Comparison of ENCODE assay signal across 10 cellular contexts in the genomic region with DNA sequence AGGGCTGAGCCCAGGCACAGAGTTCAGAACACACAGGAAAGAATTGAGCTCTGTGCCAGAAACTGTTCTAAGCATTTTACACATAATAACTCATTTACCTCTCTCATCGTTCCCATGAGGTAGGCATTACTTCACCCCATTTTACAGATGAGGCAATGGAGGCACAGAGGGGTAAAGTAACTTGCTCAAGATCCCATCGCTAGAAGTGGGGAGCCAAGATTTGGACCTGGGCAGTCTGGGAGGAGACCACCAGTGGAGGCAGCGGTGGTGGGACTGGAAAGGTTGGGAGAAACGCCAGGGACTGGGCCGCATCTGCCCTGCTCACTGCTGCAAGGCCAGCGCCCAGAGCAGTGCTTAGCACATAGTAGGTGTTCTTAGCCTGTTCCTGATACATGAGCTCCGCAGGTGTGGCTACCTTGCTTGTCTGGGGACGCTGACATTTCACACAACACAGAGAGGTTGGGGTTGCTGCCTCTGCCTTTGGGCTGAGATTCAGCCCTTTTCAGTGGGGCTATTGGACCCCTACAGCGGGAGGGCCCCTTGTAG. TPM values are rescaled to one million over a fixed set of nuclear protein-coding genes. Genes with fewer than 3 reads are reported as not detected.
DNase-seq lines count a peak whose midpoint lies in the region; ATAC-seq and TF ChIP-seq lines count a peak whose summit lies in the region.
"Had no signal": no experiment of that assay in that cellular context is flagged by ENCODE, and none has a peak within 500 bp of the region (broad histone marks: within the 10 kb centered on the region; RNA-seq: fewer than 3 reads in every experiment).

No MANE protein-coding gene starts in this region.

- H3K36me3 ChIP-seq in CD8-positive, alpha-beta memory T cell (ENCODE audit: insufficient read depth, low read length): no peaks in the 10 kb centered on the region
- no peaks in the 10 kb centered on the region for H3K36me3 ChIP-seq in endodermal cell (ENCODE audit: control insufficient read depth, insufficient read depth, low read length)
- H3K36me3 ChIP-seq in trophoblast cell (ENCODE audit: control insufficient read depth in 1 of 2, insufficient read depth in 2 of 2, low read length in 2 of 2): no peaks in the 10 kb centered on the region

- H3K4me3 ChIP-seq in CD8-positive, alpha-beta memory T cell (ENCODE audit: low read length): peak overlapping the region; percentile 16
- H3K4me3 ChIP-seq in endodermal cell (ENCODE audit: low read length): no peak overlapping the region
- H3K4me3 ChIP-seq in trophoblast cell (ENCODE audit: low read depth, low read length): no peak overlapping the region

- H3K4me2 ChIP-seq in trophoblast cell (ENCODE audit: low read length): peak overlapping the region; percentile 38

- H3K9ac ChIP-seq in endodermal cell (ENCODE audit: extremely low read depth, low read length, poor library complexity, severe bottlenecking) (no peak overlapping the region), trophoblast cell (ENCODE audit: low read length) (no peak overlapping the region)

- no peaks in the 10 kb centered on the region for H3K9me3 ChIP-seq in CD8-positive, alpha-beta memory T cell (ENCODE audit: low read length)
- H3K9me3 ChIP-seq in endodermal cell (ENCODE audit: control insufficient read depth, low read length): no peaks in the 10 kb centered on the region
- H3K9me3 ChIP-seq in trophoblast cell (ENCODE audit: insufficient read depth, low read depth, low read length): no peaks in the 10 kb centered on the region

- peak overlapping the region; percentile 48 for H3K4ac ChIP-seq in trophoblast cell (ENCODE audit: low read depth, low read length)

- H4K91ac ChIP-seq in trophoblast cell (ENCODE audit: low read depth, low read length): peak overlapping the region; percentile 53

- peak overlapping the region; percentile 76 for H4K8ac ChIP-seq in trophoblast cell (ENCODE audit: low read depth, low read length)

- H3K14ac ChIP-seq in trophoblast cell (ENCODE audit: low read length): peak overlapping the region; percentile 61

- no peaks in the 10 kb centered on the region for H3K79me2 ChIP-seq in trophoblast cell (ENCODE audit: control insufficient read depth, insufficient read depth, low read length, poor library complexity)

- peaks cover 26% of the 10 kb centered on the region for H3K79me1 ChIP-seq in trophoblast cell (ENCODE audit: low read length)

- H3K9me3 Mint-ChIP-seq in CD8-positive, alpha-beta memory T cell: no peaks in the 10 kb centered on the region
- H3K9me3 Mint-ChIP-seq in endodermal cell: no peaks in the 10 kb centered on the region
- H3K9me3 Mint-ChIP-seq: dendritic cell treated with granulocyte-macrophage colony-stimulating factor and Interleukin-4, amounts not matched to agents 40 ng/mL and 50 ng/mL, for 4 days had no signal

- H2AFZ ChIP-seq in trophoblast cell (ENCODE audit: insufficient read depth, low read length, poor library complexity): no peak overlapping the region

- H3K4me1 ChIP-seq in CD8-positive, alpha-beta memory T cell (ENCODE audit: insufficient read depth, low read length): peaks cover 68% of the 10 kb centered on the region
- H3K4me1 ChIP-seq in endodermal cell (ENCODE audit: control insufficient read depth, insufficient read depth, low read length) (no peaks in the 10 kb centered on the region), trophoblast cell (ENCODE audit: control insufficient read depth in 1 of 2, insufficient read depth in 2 of 2, low read length in 2 of 2) (peaks cover 39 to 57% of the 10 kb centered on the region in 2 experiments)

- no peaks in the 10 kb centered on the region for H3K27me3 Mint-ChIP-seq in CD8-positive, alpha-beta memory T cell
- H3K27me3 Mint-ChIP-seq in endodermal cell (ENCODE audit: insufficient read depth): peaks cover 4% of the 10 kb centered on the region

- peak overlapping the region; percentile 73 for H2BK5ac ChIP-seq in trophoblast cell (ENCODE audit: low read depth, low read length, poor library complexity)

- H3K4me1 Mint-ChIP-seq in CD8-positive, alpha-beta memory T cell: peaks cover 48 to 78% (median 53%) of the 10 kb centered on the region in 3 donors
- peaks cover 38% of the 10 kb centered on the region for H3K4me1 Mint-ChIP-seq in endodermal cell

- CTCF ChIA-PET in CD8-positive, alpha-beta memory T cell (lab: Charles Lee): interaction anchor here (0.6 to 27.0 kb wide), 28 partner anchors 9 to 246 kb away, joined by 3 to 520 read pairs (median 4); a partner anchor contains a TSS
- CTCF ChIA-PET in RWPE1 (lab: Yijun Ruan, JAX): interaction anchor here (0.7 to 2.3 kb wide), 3 partner anchors 188 to 314 kb away, joined by 4 to 19 read pairs (median 6); a partner anchor contains a TSS

- no peak overlapping the region for H3K27ac ChIP-seq in CD8-positive, alpha-beta memory T cell (ENCODE audit: low read depth, low read length)
- H3K27ac ChIP-seq in RWPE1 (peak overlapping the region; percentile 70), endodermal cell (ENCODE audit: low read depth, low read length) (peak overlapping the region; percentile 36), trophoblast cell (ENCODE audit: low read depth, low read length) (peak overlapping the region; percentile 75)

- peak overlapping the region in 1 of 7 donors; percentile 39 for H3K4me3 Mint-ChIP-seq in CD8-positive, alpha-beta memory T cell
- H3K4me3 Mint-ChIP-seq in endodermal cell: no peak overlapping the region
- H3K4me3 Mint-ChIP-seq: dendritic cell treated with granulocyte-macrophage colony-stimulating factor and Interleukin-4, amounts not matched to agents 40 ng/mL and 50 ng/mL, for 4 days had no signal

- POLR2A ChIA-PET in CD8-positive, alpha-beta memory T cell (lab: Charles Lee): interaction anchor here (1.1 kb wide), 1 partner anchor 10 kb away, joined by 8 read pairs; no protein-coding TSS in a partner anchor
- POLR2A ChIA-PET in RWPE1 (lab: Yijun Ruan, JAX; ENCODE audit: low non-redundant PET): no interaction called here

- H3K36me3 Mint-ChIP-seq in CD8-positive, alpha-beta memory T cell: no peaks in the 10 kb centered on the region
- H3K36me3 Mint-ChIP-seq in endodermal cell (ENCODE audit: low read depth): no peaks in the 10 kb centered on the region

- no peak for ATAC-seq in HG03045 (IDR thresholded peaks at IDR 0.05; ENCODE audit: unreplicated experiment)

- peak overlapping the region; percentile 25 for H2BK120ac ChIP-seq in trophoblast cell (ENCODE audit: insufficient read depth, low read length, poor library complexity)

- peak overlapping the region in 7 of 8 donors; percentile 77 to 91 (median 87) for H3K27ac Mint-ChIP-seq in CD8-positive, alpha-beta memory T cell
- peak overlapping the region; percentile 35 for H3K27ac Mint-ChIP-seq in endodermal cell

- 79 to 91% methylated on average over 8 to 9 of the region's 9 CpGs for WGBS in endodermal cell (ENCODE audit: insufficient coverage in 1 of 2, insufficient read length in 1 of 2), 2 experiments
- WGBS in trophoblast cell (ENCODE audit: extremely low coverage, insufficient coverage, insufficient read length): no CpG with 5 or more reads among the region's 9 CpGs

- no peak overlapping the region for H3K23ac ChIP-seq in trophoblast cell (ENCODE audit: low read length)

- DNase-seq in CD8-positive, alpha-beta memory T cell: no peak
- DNase-seq in RWPE1 (ENCODE audit: low spot score) (no peak), endodermal cell (no peak), trophoblast cell (no peak), foreskin melanocyte (no peak), NOMO-1 treated with dmso at 0.1 percent for 144 hours (lab: John Stamatoyannopoulos, UW; ENCODE audit: unreplicated experiment) (no peak)
- DNase-seq in stimulated activated CD4-positive, alpha-beta T cell treated with anti-CD3 and anti-CD28 coated beads, Interleukin-4, amount 100 ng/mL, for 24 hours: no peak

- peak overlapping the region; percentile 97 for H2BK12ac ChIP-seq in trophoblast cell (ENCODE audit: low read length)

- H3K27me3 ChIP-seq in CD8-positive, alpha-beta memory T cell (ENCODE audit: insufficient read depth, low read length, poor library complexity, severe bottlenecking): no peaks in the 10 kb centered on the region
- no peaks in the 10 kb centered on the region for H3K27me3 ChIP-seq in endodermal cell (ENCODE audit: control insufficient read depth, insufficient read depth, low read length, poor library complexity, severe bottlenecking)
- H3K27me3 ChIP-seq in trophoblast cell (ENCODE audit: insufficient read depth, low read length): no peaks in the 10 kb centered on the region

- TF ChIP-seq CTCF in RWPE1 (conservative IDR thresholded peaks at IDR 0.05; ENCODE audit: low read depth) (no peak), endodermal cell (conservative IDR thresholded peaks at IDR 0.05) (no peak)

- H3K18ac ChIP-seq in trophoblast cell (ENCODE audit: low read length): peak overlapping the region; percentile 87

- peak overlapping the region; percentile 82 for H2AK5ac ChIP-seq in trophoblast cell (ENCODE audit: low read length)

- no peak overlapping the region for H4K12ac ChIP-seq in trophoblast cell (ENCODE audit: low read depth, low read length)

RNA-seq across cellular contexts. Expression of a gene that starts 27.8 kb away (rescaled TPM):
- not detected for total RNA-seq in CD8-positive, alpha-beta memory T cell
- polyA plus RNA-seq in CD8-positive, alpha-beta memory T cell: not detected
- total RNA-seq in endodermal cell: not detected
- not detected for polyA plus RNA-seq in endodermal cell (2013, experiment 1 of 2)
- not detected for polyA plus RNA-seq in endodermal cell (2013, experiment 2 of 2)
- polyA plus RNA-seq in trophoblast cell (2013): not detected in 2 replicates
- total RNA-seq: M059J had no signal

RNA-seq across cellular contexts. Expression of a gene that starts 50.7 kb away (rescaled TPM):
- 1 to 10 TPM; 7.2 to 7.5 TPM for total RNA-seq in CD8-positive, alpha-beta memory T cell
- polyA plus RNA-seq in CD8-positive, alpha-beta memory T cell: 23.1 TPM
- total RNA-seq in endodermal cell: 10 to 100 TPM in 1 of 2 donors, 1 to 10 TPM in 1; 5.5 to 10.3 TPM
- 43.1 TPM for polyA plus RNA-seq in endodermal cell (2013, experiment 1 of 2)
- 43.6 TPM for polyA plus RNA-seq in endodermal cell (2013, experiment 2 of 2)
- 67.7 and 68.6 TPM in 2 replicates for polyA plus RNA-seq in trophoblast cell (2013)
